ENCODE assay signal across 8 cellular contexts in genomic region chr3:48684480-48685143, GRCh38. TPM values are rescaled to one million over a fixed set of nuclear protein-coding genes. Genes with fewer than 3 reads are reported as not detected.
A peak's percentile ranks its signal among the peaks of the same experiment; 100 is the strongest.
DNase-seq lines count a peak whose midpoint lies in the region; TF ChIP-seq lines count a peak whose summit lies in the region.

No MANE protein-coding gene starts in this region.

- no CpG with 5 or more reads among the region's 7 CpGs for WGBS in mesendoderm (ENCODE audit: extremely low coverage, insufficient coverage, low lambda C conversion rate)

- H2BK15ac ChIP-seq in mesendoderm (replicated peaks; ENCODE audit: low read depth) = no peak overlapping the region

- no peak overlapping the region for H3K18ac ChIP-seq in mesendoderm (ENCODE audit: low read length)

- no peaks in the 10 kb centered on the region for H3K27me3 Mint-ChIP-seq in CD8-positive, alpha-beta memory T cell

- no peak overlapping the region for H2BK5ac ChIP-seq in mesendoderm (ENCODE audit: low read length)

- no peak overlapping the region for H3K23ac ChIP-seq in mesendoderm (ENCODE audit: low read length)

- POLR2A ChIA-PET in CD8-positive, alpha-beta memory T cell (lab: Charles Lee) = interaction anchor here (0.5 kb wide), 1 partner anchor 162 kb away, joined by 3 read pairs; no protein-coding TSS in a partner anchor

- peaks cover 11% of the 10 kb centered on the region for H3K79me1 ChIP-seq in mesendoderm (ENCODE audit: low read length)

- H3K36me3 ChIP-seq in CD8-positive, alpha-beta memory T cell (ENCODE audit: insufficient read depth, low read length) = peaks cover 21% of the 10 kb centered on the region
- peaks cover 4% of the 10 kb centered on the region for H3K36me3 ChIP-seq in breast epithelium
- H3K36me3 ChIP-seq in mesendoderm (ENCODE audit: control insufficient read depth, insufficient read depth, low read length) = peaks cover 18% of the 10 kb centered on the region

- H3K36me3 Mint-ChIP-seq in CD8-positive, alpha-beta memory T cell = peaks cover 5 to 66% (median 7%) of the 10 kb centered on the region in 3 donors

- no peak overlapping the region for H2BK120ac ChIP-seq in mesendoderm (ENCODE audit: low read depth, low read length)

- peak overlapping the region; percentile 6 for H3K27ac ChIP-seq in CD8-positive, alpha-beta memory T cell (ENCODE audit: low read depth, low read length)
- H3K27ac ChIP-seq in breast epithelium (peak overlapping the region; percentile 88 to 92), mesendoderm (ENCODE audit: low read depth, low read length) (no peak overlapping the region)

- H3K56ac ChIP-seq in mesendoderm (ENCODE audit: low read length) = peak overlapping the region; percentile 68

- H3K4me1 ChIP-seq in CD8-positive, alpha-beta memory T cell (ENCODE audit: insufficient read depth, low read length) = peaks cover 18% of the 10 kb centered on the region
- H3K4me1 ChIP-seq in breast epithelium (peaks cover 5 to 18% of the 10 kb centered on the region in 2 donors), mesendoderm (ENCODE audit: control insufficient read depth, low read depth, low read length) (peaks cover 2% of the 10 kb centered on the region)

- H3K4me3 ChIP-seq in CD8-positive, alpha-beta memory T cell (ENCODE audit: low read length) = peak overlapping the region; percentile 13
- peak overlapping the region; percentile 98 for H3K4me3 ChIP-seq in LNCaP clone FGC (ENCODE audit: low read depth, low read length)
- H3K4me3 ChIP-seq in breast epithelium = peak overlapping the region; percentile 80 to 93 (median 84)
- no peak overlapping the region for H3K4me3 ChIP-seq in mesendoderm (ENCODE audit: low read length)

- no peak overlapping the region for H3K4ac ChIP-seq in mesendoderm (ENCODE audit: low read depth, low read length)

- H3K9me3 ChIP-seq in CD8-positive, alpha-beta memory T cell (ENCODE audit: low read length) = no peaks in the 10 kb centered on the region
- no peaks in the 10 kb centered on the region for H3K9me3 ChIP-seq in breast epithelium

- no peaks in the 10 kb centered on the region for H3K27me3 ChIP-seq in CD8-positive, alpha-beta memory T cell (ENCODE audit: insufficient read depth, low read length, poor library complexity, severe bottlenecking)
- H3K27me3 ChIP-seq in breast epithelium (no peaks in the 10 kb centered on the region), mesendoderm (ENCODE audit: insufficient read depth, low read length, poor library complexity) (no peaks in the 10 kb centered on the region)

- no peak for TF ChIP-seq POLR2A in breast epithelium (IDR thresholded peaks at IDR 0.05)

- no peak overlapping the region for H2AK5ac ChIP-seq in mesendoderm (ENCODE audit: low read length)

- peak overlapping the region; percentile 84 to 99 (median 93) for H3K4me3 Mint-ChIP-seq in CD8-positive, alpha-beta memory T cell

- CTCF ChIA-PET in CD8-positive, alpha-beta memory T cell (lab: Charles Lee) = interaction anchor here (1.0 to 1.5 kb wide), 3 partner anchors 21 to 127 kb away, joined by 3 to 6 read pairs (median 3); partner anchors contain the start of gene CELSR3

- TF ChIP-seq CTCF in LNCaP clone FGC (IDR thresholded peaks at IDR 0.05; ENCODE audit: control insufficient read depth, extremely low read depth, insufficient read depth) (no peak), breast epithelium (IDR thresholded peaks at IDR 0.05) (no peak)

- no peak overlapping the region for H4K5ac ChIP-seq in mesendoderm (ENCODE audit: low read length)

- no peak overlapping the region for H4K8ac ChIP-seq in mesendoderm (ENCODE audit: low read depth, low read length)

- peaks cover 19 to 35% (median 25%) of the 10 kb centered on the region in 3 donors for H3K4me1 Mint-ChIP-seq in CD8-positive, alpha-beta memory T cell

- H3K9me3 Mint-ChIP-seq in CD8-positive, alpha-beta memory T cell = no peaks in the 10 kb centered on the region

- H3K79me2 ChIP-seq in mesendoderm (ENCODE audit: control insufficient read depth, insufficient read depth, low read length) = peaks cover 2% of the 10 kb centered on the region

- intact Hi-C loops in breast epithelium (cut with DNase I; ENCODE audit: low total_unique reads) = no loop called here

- DNase-seq in CD8-positive, alpha-beta memory T cell = no peak
- DNase-seq in LNCaP clone FGC (ENCODE audit: low read depth) (no peak), breast epithelium (ENCODE audit: low spot score in 2 of 2) (no peak), mesendoderm (no peak), NCI-H2107 (lab: John Stamatoyannopoulos, UW) (no peak), COLO829 (ENCODE audit: low spot score) (no peak), GM19238 (ENCODE audit: insufficient read length, low spot score) (no peak)
- DNase-seq in NK-92 treated with Interleukin-12 subunit alpha and Interleukin-12 subunit beta, amount 100 ng/mL, for 24 hours (lab: John Stamatoyannopoulos, UW) = no peak

- peak overlapping the region; percentile 42 for H3K4me2 ChIP-seq in mesendoderm (ENCODE audit: low read length)

- peak overlapping the region; percentile 62 for H3K9ac ChIP-seq in mesendoderm (ENCODE audit: low read length)

- peak overlapping the region; percentile 13 to 93 (median 83) for H3K27ac Mint-ChIP-seq in CD8-positive, alpha-beta memory T cell

RNA-seq across cellular contexts. Expression of gene NCKIPSD, which starts 1.1 kb away (rescaled TPM):
- total RNA-seq in CD8-positive, alpha-beta memory T cell = 10 to 100 TPM; 29.2 to 30.2 TPM
- 11.0 TPM for polyA plus RNA-seq in CD8-positive, alpha-beta memory T cell
- total RNA-seq in breast epithelium = 10 to 100 TPM; 31.8 to 40.3 (median 36.4) TPM
- 18.1 TPM for polyA plus RNA-seq in mesendoderm (2013, experiment 1 of 2)
- 18.7 TPM for polyA plus RNA-seq in mesendoderm (2013, experiment 2 of 2)

RNA-seq across cellular contexts. Expression of gene CELSR3, which starts 21.9 kb away (rescaled TPM):
- total RNA-seq in CD8-positive, alpha-beta memory T cell = 10 to 100 TPM; 19.3 TPM
- 0.41 TPM for polyA plus RNA-seq in CD8-positive, alpha-beta memory T cell
- total RNA-seq in breast epithelium = 1 to 10 TPM in 2 of 3 donors, under 1 TPM in 1; 0.88 to 1.3 (median 1.1) TPM
- polyA plus RNA-seq in mesendoderm (2013, experiment 1 of 2) = 3.4 TPM
- polyA plus RNA-seq in mesendoderm (2013, experiment 2 of 2) = 3.5 TPM

RNA-seq across cellular contexts. Expression of gene IP6K2, which starts 32.4 kb away (rescaled TPM):
- 10 to 100 TPM; 43.9 to 47.1 TPM for total RNA-seq in CD8-positive, alpha-beta memory T cell
- polyA plus RNA-seq in CD8-positive, alpha-beta memory T cell = 50.5 TPM
- total RNA-seq in breast epithelium = 100 to 1,000 TPM in 2 of 3 donors, 10 to 100 TPM in 1; 84.0 to 185 (median 126) TPM
- 87.2 TPM for polyA plus RNA-seq in mesendoderm (2013, experiment 1 of 2)
- polyA plus RNA-seq in mesendoderm (2013, experiment 2 of 2) = 87.0 TPM

RNA-seq across cellular contexts. Expression of gene SLC26A6, which starts 49.4 kb away (rescaled TPM):
- 10 to 100 TPM; 26.4 to 28.6 TPM for total RNA-seq in CD8-positive, alpha-beta memory T cell
- 4.9 TPM for polyA plus RNA-seq in CD8-positive, alpha-beta memory T cell
- 10 to 100 TPM; 12.6 to 21.6 (median 16.0) TPM for total RNA-seq in breast epithelium
- 17.6 TPM for polyA plus RNA-seq in mesendoderm (2013, experiment 1 of 2)
- 18.6 TPM for polyA plus RNA-seq in mesendoderm (2013, experiment 2 of 2)

Comparison
In these comparisons a context has a peak if more than half of its experiments do, and no peak if none do; other contexts are left out.
1. RNA of gene CELSR3, which starts 21.9 kb away (total RNA-seq): 19.3 TPM in CD8-positive, alpha-beta memory T cell; 0.88 to 1.3 TPM in breast epithelium; every median in the first group is over 4 times any median in the second.